In genomic region chr19:42287826-42288107, GRCh38 we compare ENCODE assay signal across 25 cellular contexts. TPM values are rescaled to one million over a fixed set of nuclear protein-coding genes. Genes with fewer than 3 reads are reported as not detected.
"Had no signal": no experiment of that assay in that cellular context is flagged by ENCODE, and none has a peak within 500 bp of the region (broad histone marks: within the 10 kb centered on the region; RNA-seq: fewer than 3 reads in every experiment).

No MANE protein-coding gene starts in this region.

- H3K4me3 Mint-ChIP-seq: activated naive CD4-positive, alpha-beta T cell treated with anti-CD3 and anti-CD28 coated beads, Interleukin-2, amount 50 U/mL, for 24 hours; activated T-cell treated with anti-CD3 and anti-CD28 coated beads, Interleukin-2, amount 50 U/mL, for 72 hours; T-cell had no signal

- H3K27me3 ChIP-seq: breast epithelium, MG63 had no signal

- H3K27ac ChIP-seq: SK-N-MC had no signal

- H3K27ac Mint-ChIP-seq: activated naive CD4-positive, alpha-beta T cell treated with anti-CD3 and anti-CD28 coated beads, Interleukin-2, amount 50 U/mL, for 24 hours; activated T-cell treated with anti-CD3 and anti-CD28 coated beads, Interleukin-2, amount 50 U/mL, for 72 hours; activated T-helper 2 cell treated with anti-CD3 and anti-CD28 coated beads, Interferon-gamma antibody, Interleukin-2, Interleukin-4, amounts not matched to agents 10 μg/mL and 5 μg/mL and 100 μg/mL, durations not matched to agents 14 hours and 24 hours and 36 hours had no signal

- H3K4me3 ChIP-seq: breast epithelium, MG63, SK-N-MC had no signal

- FAIRE-seq: TTC549 had no signal

- ATAC-seq: activated T-cell treated with anti-CD3 and anti-CD28 coated beads, Interleukin-2, amount 50 U/mL, for 72 hours; T-cell had no signal

- H3K27me3 Mint-ChIP-seq: activated naive CD4-positive, alpha-beta T cell treated with anti-CD3 and anti-CD28 coated beads, Interleukin-2, amount 50 U/mL, for 24 hours; T-cell had no signal

- H3K9me3 ChIP-seq: breast epithelium, MG63 had no signal

- DNase-seq: activated CD4-positive, alpha-beta T cell treated with anti-CD3 and anti-CD28 coated beads, Interleukin-2, amount 50 U/mL, for 48 hours; activated CD4-positive, CD25-positive, alpha-beta regulatory T cell; activated CD8-positive, alpha-beta memory T cell treated with anti-CD3 and anti-CD28 coated beads for 24 hours; activated naive CD4-positive, alpha-beta T cell; activated T-cell treated with anti-CD3 and anti-CD28 coated beads, Interleukin-2, amount 50 U/mL, for 72 hours; caudate nucleus; MG63; NCI-H1092 treated with DMSO at 0.1 percent for 48 hours; NCI-H1417 treated with DMSO at 0.1 percent for 48 hours; NCI-H1694; NCI-H2029; NCI-H345; NCI-H510A; NCI-H526 treated with DMSO at 0.1 percent for 48 hours; NCI-H82; NK-92 treated with Interleukin-12 subunit alpha and Interleukin-12 subunit beta, amount 100 ng/mL, for 24 hours; T-cell; T-helper 2 cell; T1000 had no signal

- H3K36me3 Mint-ChIP-seq: activated naive CD4-positive, alpha-beta T cell treated with anti-CD3 and anti-CD28 coated beads, Interleukin-2, amount 50 U/mL, for 24 hours had no signal

- H3K36me3 ChIP-seq: breast epithelium had no signal

- H3K9me3 Mint-ChIP-seq: activated naive CD4-positive, alpha-beta T cell treated with anti-CD3 and anti-CD28 coated beads, Interleukin-2, amount 50 U/mL, for 24 hours; activated T-cell treated with anti-CD3 and anti-CD28 coated beads, Interleukin-2, amount 50 U/mL, for 72 hours; activated T-helper 2 cell treated with anti-CD3 and anti-CD28 coated beads, Interferon-gamma antibody, Interleukin-2, Interleukin-4, amounts not matched to agents 10 μg/mL and 5 μg/mL and 100 μg/mL, durations not matched to agents 14 hours and 24 hours and 36 hours; T-cell had no signal

RNA-seq across cellular contexts. Expression of gene TMEM145, which starts 25.3 kb away (rescaled TPM):
- total RNA-seq: aorta, T-cell had no signal
